In genomic region chr21:42623684-42624083, GRCh38 we compare ENCODE assay signal across 19 cellular contexts. TPM values are rescaled to one million over a fixed set of nuclear protein-coding genes. Genes with fewer than 3 reads are reported as not detected.
DNase-seq lines count a peak whose midpoint lies in the region; TF ChIP-seq lines count a peak whose summit lies in the region.
"Had no signal": no experiment of that assay in that cellular context is flagged by ENCODE, and none has a peak within 500 bp of the region (broad histone marks: within the 10 kb centered on the region; RNA-seq: fewer than 3 reads in every experiment).

No MANE protein-coding gene starts in this region.

- H3K4me3 ChIP-seq in Caco-2 (ENCODE audit: low read depth, low read length) (no peak overlapping the region), BE2C (ENCODE audit: low read depth, low read length) (no peak overlapping the region)

- H3K27ac Mint-ChIP-seq in Caco-2 (ENCODE audit: unreplicated experiment) (peak overlapping the region; percentile 78), progenitor cell of endocrine pancreas (no peak overlapping the region), HFFc6 (no peak overlapping the region)

- H3K27ac ChIP-seq in 22Rv1: peak overlapping the region; percentile 62; the same call in 1 of the 2 replicates
- H3K27ac ChIP-seq: C4-2B had no signal

- CTCF ChIA-PET in Caco-2 (lab: Charles Lee): no interaction called here

- H3K9me3 Mint-ChIP-seq in Caco-2 (ENCODE audit: unreplicated experiment): no peaks in the 10 kb centered on the region
- H3K9me3 Mint-ChIP-seq in progenitor cell of endocrine pancreas (ENCODE audit: low read depth): no peaks in the 10 kb centered on the region
- peaks cover 43% of the 10 kb centered on the region for H3K9me3 Mint-ChIP-seq in HFFc6
- H3K9me3 Mint-ChIP-seq: CD8-positive, alpha-beta memory T cell had no signal

- POLR2A ChIA-PET in Caco-2 (lab: Charles Lee): no interaction called here

- intact Hi-C loops in Caco-2 (cut with micrococcal nuclease; ENCODE audit: unreplicated experiment): no loop called here

- H3K27me3 ChIP-seq in Caco-2 (replicated peaks; ENCODE audit: control insufficient read depth, insufficient read depth, low read length) (no peaks in the 10 kb centered on the region), BE2C (peaks cover 8% of the 10 kb centered on the region)

- H3K9me3 ChIP-seq in Caco-2: no peaks in the 10 kb centered on the region; the same call in 1 of the 2 replicates
- H3K9me3 ChIP-seq in BE2C: no peaks in the 10 kb centered on the region
- H3K9me3 ChIP-seq: SK-N-SH had no signal

- no peaks in the 10 kb centered on the region for H3K36me3 Mint-ChIP-seq in Caco-2 (ENCODE audit: insufficient read depth, unreplicated experiment)
- H3K36me3 Mint-ChIP-seq in progenitor cell of endocrine pancreas (ENCODE audit: insufficient read depth): no peaks in the 10 kb centered on the region
- no peaks in the 10 kb centered on the region for H3K36me3 Mint-ChIP-seq in HFFc6 (ENCODE audit: low read depth)
- H3K36me3 Mint-ChIP-seq: CD8-positive, alpha-beta memory T cell had no signal

- DNase-seq in Caco-2: no peak
- peak; percentile 35 for DNase-seq in islet precursor cell
- no peak for DNase-seq in progenitor cell of endocrine pancreas (ENCODE audit: low spot score, unreplicated experiment)
- DNase-seq in HFFc6: no peak
- no peak for DNase-seq in NCI-H2029 treated with DMSO at 0.1 percent for 48 hours (lab: John Stamatoyannopoulos, UW)
- no peak for DNase-seq in BE2C
- DNase-seq in NCI-H2107 treated with DMSO at 0.1 percent for 48 hours (lab: John Stamatoyannopoulos, UW; ENCODE audit: unreplicated experiment): no peak
- DNase-seq: CD8-positive, alpha-beta memory T cell; GDM1; Karpas-422; NCI-H1694; NCI-H2081 treated with DMSO at 0.1 percent for 48 hours; NCI-H446; NCI-H526 treated with DMSO at 0.1 percent for 48 hours; SIG-M5; SK-N-SH had no signal

- TF ChIP-seq CTCF in 22Rv1 (IDR thresholded peaks at IDR 0.05): no peak
- TF ChIP-seq CTCF in Caco-2 (IDR thresholded peaks at IDR 0.05; ENCODE audit: insufficient read depth in 1 of 2, low read depth in 1 of 2, low read length in 1 of 2, severe bottlenecking in 1 of 2, unreplicated experiment in 1 of 2): no peak
- no peak for TF ChIP-seq CTCF in progenitor cell of endocrine pancreas (IDR thresholded peaks at IDR 0.05; ENCODE audit: unreplicated experiment)
- no peak for TF ChIP-seq CTCF in HFFc6 (IDR thresholded peaks at IDR 0.05)
- TF ChIP-seq CTCF in BE2C (IDR thresholded peaks at IDR 0.05; ENCODE audit: low read depth, low read length): no peak

- H3K4me3 Mint-ChIP-seq in Caco-2 (ENCODE audit: unreplicated experiment) (peak overlapping the region; percentile 61), progenitor cell of endocrine pancreas (ENCODE audit: low read depth) (peak overlapping the region; percentile 44), HFFc6 (no peak overlapping the region)
- H3K4me3 Mint-ChIP-seq: CD8-positive, alpha-beta memory T cell had no signal

- H3K4me1 Mint-ChIP-seq in Caco-2 (ENCODE audit: low read depth, unreplicated experiment) (peaks cover 14% of the 10 kb centered on the region), progenitor cell of endocrine pancreas (ENCODE audit: low read depth) (peaks cover 41% of the 10 kb centered on the region), HFFc6 (ENCODE audit: low read depth) (no peaks in the 10 kb centered on the region)
- H3K4me1 Mint-ChIP-seq: CD8-positive, alpha-beta memory T cell had no signal

- H3K36me3 ChIP-seq in Caco-2 (ENCODE audit: control insufficient read depth, insufficient read depth, low read length) (no peaks in the 10 kb centered on the region), BE2C (no peaks in the 10 kb centered on the region)

- no peaks in the 10 kb centered on the region for H3K27me3 Mint-ChIP-seq in Caco-2 (ENCODE audit: insufficient read depth, unreplicated experiment)
- H3K27me3 Mint-ChIP-seq in progenitor cell of endocrine pancreas: peaks cover 11% of the 10 kb centered on the region
- H3K27me3 Mint-ChIP-seq in HFFc6 (ENCODE audit: insufficient read depth): peaks cover 2% of the 10 kb centered on the region

- BruUV-seq in Caco-2 (replicated peaks; lab: Mats Ljungman, UMichigan): no TSS peak

- H3K4me1 ChIP-seq in Caco-2 (peaks cover 22% of the 10 kb centered on the region), BE2C (no peaks in the 10 kb centered on the region)

RNA-seq across cellular contexts. Expression of gene PDE9A, which starts 29.7 kb away (rescaled TPM):
- total RNA-seq in Caco-2 (2022): 9.7 and 10.5 TPM in 2 replicates
- total RNA-seq in progenitor cell of endocrine pancreas: 50.8 and 57.0 TPM in 2 replicates
- total RNA-seq in HFFc6 (2021; fragmentation: NEBNext Ultra II Directional; extraction: Animal tissue kit (Norgen Biotek cat#: 25700)): not detected
- 4.2 TPM for polyA plus RNA-seq in BE2C (2012; ENCODE audit: insufficient read depth, insufficient read length, low read depth)
- total RNA-seq: RPMI7951 had no signal

Comparison
In these comparisons a context has a peak if more than half of its experiments do, and no peak if none do; other contexts are left out.
1. RNA of gene PDE9A, which starts 29.7 kb away (total RNA-seq): 50.8 to 57.0 TPM in progenitor cell of endocrine pancreas and 9.7 to 10.5 TPM in Caco-2; not detected in HFFc6; every median in the first group is over 10 times any median in the second.